In genomic region chr6:52576054-52576391, GRCh38 we compare ENCODE assay signal across 8 cellular contexts. TPM values are rescaled to one million over a fixed set of nuclear protein-coding genes. Genes with fewer than 3 reads are reported as not detected.
DNase-seq lines count a peak whose midpoint lies in the region; TF ChIP-seq lines count a peak whose summit lies in the region.

No MANE protein-coding gene starts in this region.

- no peaks in the 10 kb centered on the region for H3K27me3 ChIP-seq in neuron (ENCODE audit: insufficient read depth, low read length)

- H3K27ac ChIP-seq in C4-2B (peak overlapping the region; percentile 98; the same call in 1 of the 2 replicates), OCI-LY7 (ENCODE audit: low read depth, low read length, poor library complexity, severe bottlenecking) (peak overlapping the region; percentile 58)

- H2AFZ ChIP-seq in OCI-LY7 (ENCODE audit: low read length) = no peak overlapping the region
- H2AFZ ChIP-seq in neuron (ENCODE audit: low read depth, low read length) = no peak overlapping the region

- BruUV-seq in OCI-LY7 (replicated peaks; lab: Mats Ljungman, UMichigan) = no TSS peak

- CTCF ChIA-PET in OCI-LY7 (lab: Charles Lee; ENCODE audit: unreplicated experiment) = interaction anchor here (0.5 to 2.0 kb wide), 5 partner anchors 20 to 444 kb away, joined by 3 to 8 read pairs (median 4); no protein-coding TSS in a partner anchor

- H3K4me3 Mint-ChIP-seq in endothelial cell (ENCODE audit: unreplicated experiment) = peak overlapping the region; percentile 92

- H3K9me2 ChIP-seq in OCI-LY7 (ENCODE audit: insufficient read depth, low read length) = no peaks in the 10 kb centered on the region

- peak overlapping the region; percentile 68 for H3K27ac Mint-ChIP-seq in endothelial cell (ENCODE audit: unreplicated experiment)

- H3K36me3 Mint-ChIP-seq in endothelial cell (ENCODE audit: low read depth, unreplicated experiment) = peaks cover 3% of the 10 kb centered on the region

- H3K79me2 ChIP-seq in OCI-LY7 (ENCODE audit: insufficient read depth, low read depth, low read length) = peaks cover 51% of the 10 kb centered on the region

- DNase-seq in OCI-LY7 (ENCODE audit: low spot score) (no peak), endothelial cell (ENCODE audit: low spot score) (no peak), GM19238 (ENCODE audit: insufficient read length, low spot score) (no peak), RKO (ENCODE audit: low spot score) (no peak)
- DNase-seq in activated CD8-positive, alpha-beta memory T cell treated with anti-CD3 and anti-CD28 coated beads for 24 hours = no peak
- DNase-seq in stimulated activated CD4-positive, alpha-beta T cell treated with anti-CD3 and anti-CD28 coated beads, Interleukin-4, amount 100 ng/mL, for 1 hour = no peak

- H3K4me1 ChIP-seq in OCI-LY7 (ENCODE audit: insufficient read depth, low read length, poor library complexity, severe bottlenecking) (peaks cover 54% of the 10 kb centered on the region), neuron (ENCODE audit: insufficient read depth, low read length) (peaks cover 43% of the 10 kb centered on the region)

- no peak for TF ChIP-seq CTCF in C4-2B (conservative IDR thresholded peaks at IDR 0.05)
- TF ChIP-seq CTCF in OCI-LY7 (conservative IDR thresholded peaks at IDR 0.05; ENCODE audit: low read length) = no peak
- no peak for TF ChIP-seq CTCF in endothelial cell (IDR thresholded peaks at IDR 0.05; ENCODE audit: unreplicated experiment)

- no peaks in the 10 kb centered on the region for H3K9me3 ChIP-seq in OCI-LY7 (ENCODE audit: low read length)
- no peaks in the 10 kb centered on the region for H3K9me3 ChIP-seq in neuron (ENCODE audit: low read length)

- no peaks in the 10 kb centered on the region for H3K9me3 Mint-ChIP-seq in endothelial cell (ENCODE audit: unreplicated experiment)

- intact Hi-C loops in OCI-LY7 (cut with micrococcal nuclease; ENCODE audit: unreplicated experiment) = loop anchor here (1.0 to 5.0 kb wide), 6 partner anchors 22 to 289 kb away; no protein-coding TSS in a partner anchor

- POLR2A ChIA-PET in OCI-LY7 (lab: Charles Lee) = interaction anchor here (0.6 to 5.0 kb wide), 14 partner anchors 10 to 157 kb away, joined by 3 to 47 read pairs (median 4); no protein-coding TSS in a partner anchor

- H3K4me3 ChIP-seq in OCI-LY7 (ENCODE audit: low read depth, low read length, poor library complexity, severe bottlenecking) (peak overlapping the region; percentile 75), neuron (ENCODE audit: low read length) (peak overlapping the region; percentile 56)

- H3K4me2 ChIP-seq in OCI-LY7 (ENCODE audit: low read length) = peak overlapping the region; percentile 83

- peaks cover 49% of the 10 kb centered on the region for H3K4me1 Mint-ChIP-seq in endothelial cell (ENCODE audit: unreplicated experiment)

- peaks cover 29% of the 10 kb centered on the region for H4K20me1 ChIP-seq in OCI-LY7 (ENCODE audit: insufficient read depth, low read length)

- H3K36me3 ChIP-seq in OCI-LY7 (ENCODE audit: insufficient read depth, low read length) (peaks cover 4% of the 10 kb centered on the region; the same call in 1 of the 2 replicates), neuron (ENCODE audit: insufficient read depth, low read length) (no peaks in the 10 kb centered on the region)

- peaks cover 24% of the 10 kb centered on the region for H3K27me3 Mint-ChIP-seq in endothelial cell (ENCODE audit: unreplicated experiment)

RNA-seq across cellular contexts. Expression of gene TRAM2, which starts 0.8 kb away (rescaled TPM):
- total RNA-seq in OCI-LY7 (2014; rRNA removed; shearing (Covaris generic)) = 16.3 and 19.3 TPM in 2 replicates
- total RNA-seq in OCI-LY7 (2022) = 34.9 and 38.2 TPM in 2 replicates
- total RNA-seq in endothelial cell (ENCODE audit: unreplicated experiment) = 29.4 TPM
